Comparison of ENCODE assay signal across 20 cellular contexts in genomic region chr5:123474238-123474637, GRCh38. TPM values are rescaled to one million over a fixed set of nuclear protein-coding genes. Genes with fewer than 3 reads are reported as not detected.
DNase-seq lines count a peak whose midpoint lies in the region; ATAC-seq and TF ChIP-seq lines count a peak whose summit lies in the region.
"Had no signal": no experiment of that assay in that cellular context is flagged by ENCODE, and none has a peak within 500 bp of the region (broad histone marks: within the 10 kb centered on the region; RNA-seq: fewer than 3 reads in every experiment).

No MANE protein-coding gene starts in this region.

- no peaks in the 10 kb centered on the region; the same call in 1 of the 2 replicates for H4K20me1 ChIP-seq in GM23248 (ENCODE audit: insufficient read depth)

- H3K4me1 ChIP-seq in GM23248 (ENCODE audit: insufficient read depth) (no peaks in the 10 kb centered on the region), tibial artery (no peaks in the 10 kb centered on the region)
- H3K4me1 ChIP-seq: A549, Caco-2 had no signal

- H3K27me3 Mint-ChIP-seq in activated CD4-positive, alpha-beta T cell treated with anti-CD3 and anti-CD28 coated beads, Interleukin-2, amount 10 ng/mL, durations not matched to agents 7 days and 5 days: peaks cover 19% of the 10 kb centered on the region

- H3F3A ChIP-seq in GM23248 (ENCODE audit: insufficient read depth): no peaks in the 10 kb centered on the region

- TF ChIP-seq CTCF in AG10803 (conservative IDR thresholded peaks at IDR 0.05; ENCODE audit: low read length): no peak
- TF ChIP-seq CTCF in fibroblast of mammary gland (conservative IDR thresholded peaks at IDR 0.05; ENCODE audit: control insufficient read depth, insufficient read depth, low read depth, low read length): no peak
- TF ChIP-seq CTCF in tibial artery (IDR thresholded peaks at IDR 0.05): no peak

- no peak for ATAC-seq in HG02571 (IDR thresholded peaks at IDR 0.05; ENCODE audit: unreplicated experiment)
- ATAC-seq: A549, Panc1, Right ventricle myocardium inferior, T-cell had no signal

- H3K9me3 ChIP-seq in GM23248 (ENCODE audit: low read depth) (no peaks in the 10 kb centered on the region), tibial artery (no peaks in the 10 kb centered on the region)
- H3K9me3 ChIP-seq: Caco-2, SK-N-SH had no signal

- no peak overlapping the region for H3K4me2 ChIP-seq in GM23248 (ENCODE audit: unreplicated experiment)
- H3K4me2 ChIP-seq: A549, SK-N-SH had no signal

- no peaks in the 10 kb centered on the region for H3K79me2 ChIP-seq in GM23248 (ENCODE audit: insufficient read depth)

- CTCF ChIA-PET in activated CD4-positive, alpha-beta T cell treated with anti-CD3 and anti-CD28 coated beads, Interleukin-2, amount 10 ng/mL, durations not matched to agents 7 days and 5 days (lab: Charles Lee): interaction anchor here (1.4 kb wide), 1 partner anchor 11 kb away, joined by 4 read pairs; no protein-coding TSS in a partner anchor

- H3K4me3 Mint-ChIP-seq in activated CD4-positive, alpha-beta T cell treated with anti-CD3 and anti-CD28 coated beads, Interleukin-2, amount 10 ng/mL, durations not matched to agents 7 days and 5 days: no peak overlapping the region
- H3K4me3 Mint-ChIP-seq: IgD-negative memory B cell, T-cell had no signal

- H3K9me3 Mint-ChIP-seq in activated CD4-positive, alpha-beta T cell treated with anti-CD3 and anti-CD28 coated beads, Interleukin-2, amount 10 ng/mL, durations not matched to agents 7 days and 5 days: peaks cover 6% of the 10 kb centered on the region

- H3K9ac ChIP-seq in GM23248: no peak overlapping the region
- H3K9ac ChIP-seq: SK-N-SH had no signal

- no peak overlapping the region for H3K27ac Mint-ChIP-seq in activated CD4-positive, alpha-beta T cell treated with anti-CD3 and anti-CD28 coated beads, Interleukin-2, amount 10 ng/mL, durations not matched to agents 7 days and 5 days
- H3K27ac Mint-ChIP-seq: IgD-negative memory B cell, T-cell had no signal

- H3K4me1 Mint-ChIP-seq in activated CD4-positive, alpha-beta T cell treated with anti-CD3 and anti-CD28 coated beads, Interleukin-2, amount 10 ng/mL, durations not matched to agents 7 days and 5 days: no peaks in the 10 kb centered on the region
- H3K4me1 Mint-ChIP-seq: IgD-negative memory B cell, T-cell had no signal

- no peaks in the 10 kb centered on the region for H3K27me3 ChIP-seq in GM23248 (replicated peaks; ENCODE audit: insufficient read depth)
- H3K27me3 ChIP-seq in tibial artery: no peaks in the 10 kb centered on the region

- no peaks in the 10 kb centered on the region for H3K9me2 ChIP-seq in GM23248 (ENCODE audit: insufficient read depth)
- H3K9me2 ChIP-seq: SK-N-SH had no signal

- H2AFZ ChIP-seq in GM23248: no peak overlapping the region

- in situ Hi-C loops in GM23248 (cut with MboI): no loop called here

- H3K4me3 ChIP-seq in AG10803 (ENCODE audit: low read length): no peak overlapping the region
- H3K4me3 ChIP-seq in GM23248: no peak overlapping the region
- H3K4me3 ChIP-seq in fibroblast of mammary gland (ENCODE audit: control insufficient read depth, low read depth, low read length): no peak overlapping the region
- H3K4me3 ChIP-seq in tibial artery: no peak overlapping the region
- H3K4me3 ChIP-seq: A549 had no signal

- intact Hi-C loops in tibial artery (cut with DNase I; ENCODE audit: low total_unique reads): no loop called here

- DNase-seq in AG10803 (ENCODE audit: low read depth) (peak; percentile 33), GM23248 (peak; percentile 4), NCI-H524 treated with DMSO at 0.1 percent for 48 hours (lab: John Stamatoyannopoulos, UW) (peak; percentile 11), fibroblast of mammary gland (ENCODE audit: low read depth) (peak; percentile 26), tibial artery (no peak), AG08396 (ENCODE audit: low spot score) (no peak)
- DNase-seq in activated CD4-positive, alpha-beta T cell treated with anti-CD3 and anti-CD28 coated beads, Interleukin-2, amount 10 ng/mL, durations not matched to agents 7 days and 5 days: no peak
- DNase-seq: AML-193, Caco-2, NCI-H1417, NCI-H2029, NCI-H226, NCI-H82, SK-N-SH, T-cell had no signal

- H3K27ac ChIP-seq in GM23248 (no peak overlapping the region), tibial artery (no peak overlapping the region)
- H3K27ac ChIP-seq: A549 had no signal

- H3K36me3 Mint-ChIP-seq in activated CD4-positive, alpha-beta T cell treated with anti-CD3 and anti-CD28 coated beads, Interleukin-2, amount 10 ng/mL, durations not matched to agents 7 days and 5 days (ENCODE audit: low read depth): no peaks in the 10 kb centered on the region
- H3K36me3 Mint-ChIP-seq: IgD-negative memory B cell had no signal

- H3K36me3 ChIP-seq in GM23248 (ENCODE audit: low read depth): no peaks in the 10 kb centered on the region
- no peaks in the 10 kb centered on the region for H3K36me3 ChIP-seq in tibial artery

- POLR2A ChIA-PET in activated CD4-positive, alpha-beta T cell treated with anti-CD3 and anti-CD28 coated beads, Interleukin-2, amount 10 ng/mL, durations not matched to agents 7 days and 5 days (lab: Charles Lee): no interaction called here

RNA-seq across cellular contexts. Expression of gene CSNK1G3, which starts 37.7 kb away (rescaled TPM):
- 63.2 and 79.9 TPM in 2 replicates for total RNA-seq in GM23248 (2014; rRNA removed; shearing (Covaris generic))
- polyA plus RNA-seq in GM23248 (2016; fragmentation: Nextera tagmentation; extraction: Ambion mirVana): 29.5 and 37.4 TPM in 2 replicates
- total RNA-seq in activated CD4-positive, alpha-beta T cell treated with anti-CD3 and anti-CD28 coated beads, Interleukin-2, amount 10 ng/mL, durations not matched to agents 7 days and 5 days: 10 to 100 TPM; 30.8 to 33.9 TPM

RNA-seq across cellular contexts. Expression of gene CEP120, which starts 51.0 kb away (rescaled TPM):
- total RNA-seq in GM23248 (2014; rRNA removed; shearing (Covaris generic)): 16.4 and 19.3 TPM in 2 replicates
- polyA plus RNA-seq in GM23248 (2016; fragmentation: Nextera tagmentation; extraction: Ambion mirVana): 7.3 and 7.5 TPM in 2 replicates
- 10 to 100 TPM; 31.4 to 31.7 TPM for total RNA-seq in activated CD4-positive, alpha-beta T cell treated with anti-CD3 and anti-CD28 coated beads, Interleukin-2, amount 10 ng/mL, durations not matched to agents 7 days and 5 days

Comparison
In these comparisons a context has a peak if more than half of its experiments do, and no peak if none do; other contexts are left out.
1. DNase-seq: peak in AG10803 (single experiment), GM23248 (single experiment), NCI-H524 treated with DMSO at 0.1 percent for 48 hours (single experiment) and fibroblast of mammary gland (single experiment); none in tibial artery (0 of 2), activated CD4-positive, alpha-beta T cell treated with anti-CD3 and anti-CD28 coated beads, Interleukin-2, amount 10 ng/mL, durations not matched to agents 7 days and 5 days (single experiment) and AG08396 (single experiment).